24 cellular contexts compared by ENCODE assay signal in genomic region chr5:66009277-66009676, GRCh38.
A peak's percentile ranks its signal among the peaks of the same experiment; 100 is the strongest.
DNase-seq lines count a peak whose midpoint lies in the region; ATAC-seq and TF ChIP-seq lines count a peak whose summit lies in the region.
"Had no signal": no experiment of that assay in that cellular context is flagged by ENCODE, and none has a peak within 500 bp of the region (broad histone marks: within the 10 kb centered on the region; RNA-seq: fewer than 3 reads in every experiment).

No MANE protein-coding gene starts in this region.

- H3K4me3 Mint-ChIP-seq in natural killer cell, result peak overlapping the region; percentile 29
- no peak overlapping the region for H3K4me3 Mint-ChIP-seq in natural killer cell treated with Interleukin-12 subunit alpha and Interleukin-12 subunit beta and Interleukin-15 and Interleukin-18, amount 100 ng/mL, for 72 hours
- peak overlapping the region in 1 of 5 donors; percentile 46 for H3K4me3 Mint-ChIP-seq in immature natural killer cell
- H3K4me3 Mint-ChIP-seq: activated CD8-positive, alpha-beta T cell treated with anti-CD3 and anti-CD28 coated beads, Interleukin-2, amount 10 ng/mL, durations not matched to agents 7 days and 5 days had no signal

- intact Hi-C loops in natural killer cell (cut with micrococcal nuclease) (no loop called here), dorsolateral prefrontal cortex (cut with DNase I) (no loop called here)

- DNase-seq in natural killer cell (no peak), NCI-H69 (lab: John Stamatoyannopoulos, UW) (peak; percentile 20), immature natural killer cell (no peak), dorsolateral prefrontal cortex (no peak), T-helper 9 cell (no peak)
- DNase-seq in natural killer cell treated with Interleukin-12 subunit alpha and Interleukin-12 subunit beta and Interleukin-15 and Interleukin-18, amount 100 ng/mL, for 72 hours (ENCODE audit: low spot score), result no peak
- no peak for DNase-seq in stimulated activated CD4-positive, alpha-beta T cell treated with anti-CD3 and anti-CD28 coated beads, Interleukin-2, amount 100 ng/mL, for 24 hours
- DNase-seq: activated CD4-positive, alpha-beta T cell treated with anti-CD3 and anti-CD28 coated beads for 1 hour; activated CD8-positive, alpha-beta T cell treated with anti-CD3 and anti-CD28 coated beads, Interleukin-2, amount 10 ng/mL, durations not matched to agents 7 days and 5 days; activated effector memory CD4-positive, alpha-beta T cell treated with anti-CD3 and anti-CD28 coated beads, Interleukin-2, amount 50 U/mL, for 16 hours; activated T-cell treated with anti-CD3 and anti-CD28 coated beads for 4 hours; AML-193; brain microvascular endothelial cell; esophagus squamous epithelium; gastrocnemius medialis; islet precursor cell; NCI-H1105 treated with DMSO at 0.1 percent for 48 hours; NCI-H2029 treated with DMSO at 0.1 percent for 48 hours; psoas muscle; stimulated activated CD8-positive, alpha-beta memory T cell treated with anti-CD3 and anti-CD28 coated beads, Interleukin-4, amount 100 ng/mL, for 48 hours; upper lobe of left lung had no signal

- peak overlapping the region in 1 of 59 donors; percentile 1 for H3K27ac ChIP-seq in dorsolateral prefrontal cortex
- H3K27ac ChIP-seq: brain microvascular endothelial cell, esophagus squamous epithelium, gastrocnemius medialis, neutrophil, psoas muscle, upper lobe of left lung had no signal

- ATAC-seq in natural killer cell, result no peak
- ATAC-seq in natural killer cell treated with Interleukin-12 subunit alpha and Interleukin-12 subunit beta and Interleukin-15 and Interleukin-18, amount 100 ng/mL, for 72 hours, result no peak
- no peak for ATAC-seq in HG03045 (IDR thresholded peaks at IDR 0.05; ENCODE audit: unreplicated experiment)
- ATAC-seq: activated CD8-positive, alpha-beta T cell treated with anti-CD3 and anti-CD28 coated beads, Interleukin-2, amount 10 ng/mL, durations not matched to agents 7 days and 5 days; gastrocnemius medialis; psoas muscle; Right ventricle myocardium inferior had no signal

- no peak for TF ChIP-seq CTCF in natural killer cell (IDR thresholded peaks at IDR 0.05)
- no peak for TF ChIP-seq CTCF in dorsolateral prefrontal cortex (IDR thresholded peaks at IDR 0.05 in 54 of 56, conservative IDR thresholded peaks at IDR 0.05 in 2 of 56; ENCODE audit: low read depth in 1 of 56, partially characterized antibody in 56 of 56)

- no peak overlapping the region for H3K4me3 ChIP-seq in dorsolateral prefrontal cortex
- H3K4me3 ChIP-seq: esophagus squamous epithelium, gastrocnemius medialis, psoas muscle, upper lobe of left lung had no signal

- H3K9me3 Mint-ChIP-seq in natural killer cell (no peaks in the 10 kb centered on the region), immature natural killer cell (no peaks in the 10 kb centered on the region)
- no peaks in the 10 kb centered on the region for H3K9me3 Mint-ChIP-seq in natural killer cell treated with Interleukin-12 subunit alpha and Interleukin-12 subunit beta and Interleukin-15 and Interleukin-18, amount 100 ng/mL, for 72 hours

- H3K36me3 Mint-ChIP-seq in natural killer cell, result no peaks in the 10 kb centered on the region
- H3K36me3 Mint-ChIP-seq in natural killer cell treated with Interleukin-12 subunit alpha and Interleukin-12 subunit beta and Interleukin-15 and Interleukin-18, amount 100 ng/mL, for 72 hours, result peaks cover 6% of the 10 kb centered on the region
- H3K36me3 Mint-ChIP-seq in immature natural killer cell, result peaks cover 0 to 20% (median 4%) of the 10 kb centered on the region in 3 donors

- peak overlapping the region; percentile 73 to 81 for H3K27ac Mint-ChIP-seq in natural killer cell
- peak overlapping the region in 1 of 2 donors; percentile 60 for H3K27ac Mint-ChIP-seq in natural killer cell treated with Interleukin-12 subunit alpha and Interleukin-12 subunit beta and Interleukin-15 and Interleukin-18, amount 100 ng/mL, for 72 hours
- H3K27ac Mint-ChIP-seq in immature natural killer cell, result peak overlapping the region in 5 of 6 donors; percentile 54 to 89 (median 77)
- H3K27ac Mint-ChIP-seq: activated CD8-positive, alpha-beta T cell treated with anti-CD3 and anti-CD28 coated beads, Interleukin-2, amount 10 ng/mL, durations not matched to agents 7 days and 5 days had no signal

- H3K4me1 Mint-ChIP-seq in natural killer cell, result peaks cover 57 to 67% of the 10 kb centered on the region in 2 donors
- H3K4me1 Mint-ChIP-seq in natural killer cell treated with Interleukin-12 subunit alpha and Interleukin-12 subunit beta and Interleukin-15 and Interleukin-18, amount 100 ng/mL, for 72 hours (ENCODE audit: low read depth in 2 of 2), result peaks cover 36 to 37% of the 10 kb centered on the region in 2 donors
- peaks cover 56 to 83% of the 10 kb centered on the region in 2 donors for H3K4me1 Mint-ChIP-seq in immature natural killer cell

- no peaks in the 10 kb centered on the region for H3K27me3 ChIP-seq in dorsolateral prefrontal cortex
- H3K27me3 ChIP-seq: brain microvascular endothelial cell, esophagus squamous epithelium, gastrocnemius medialis, neutrophil, upper lobe of left lung had no signal

- H3K27me3 Mint-ChIP-seq in natural killer cell (ENCODE audit: low read depth in 2 of 2) (no peaks in the 10 kb centered on the region), immature natural killer cell (ENCODE audit: low read depth in 3 of 3) (peaks cover 0 to 4% (median 2%) of the 10 kb centered on the region in 3 donors)
- no peaks in the 10 kb centered on the region for H3K27me3 Mint-ChIP-seq in natural killer cell treated with Interleukin-12 subunit alpha and Interleukin-12 subunit beta and Interleukin-15 and Interleukin-18, amount 100 ng/mL, for 72 hours
